In genomic region chr1:179303173-179303572, GRCh38 we compare ENCODE assay signal across 18 cellular contexts.
"Had no signal": no experiment of that assay in that cellular context is flagged by ENCODE, and none has a peak within 500 bp of the region (broad histone marks: within the 10 kb centered on the region; RNA-seq: fewer than 3 reads in every experiment).

No MANE protein-coding gene starts in this region.

- DNase-seq: activated CD4-positive, alpha-beta T cell treated with anti-CD3 and anti-CD28 coated beads for 36 hours; activated CD4-positive, alpha-beta T cell treated with anti-CD3 and anti-CD28 coated beads, Interleukin-2, amount 50 U/mL, for 48 hours; activated gamma-delta T cell; dermis blood vessel endothelial cell; effector memory CD4-positive, alpha-beta T cell; heart right ventricle; left ventricle myocardium inferior; mammary epithelial cell; midbrain; nephron progenitor cell; nucleus accumbens; posterior cingulate gyrus; stimulated activated naive CD8-positive, alpha-beta T cell treated with anti-CD3 and anti-CD28 coated beads, Interleukin-15, Interleukin-2, amounts not matched to agents 100 U/mL and 50 U/mL, for 24 hours; substantia nigra; tibial artery had no signal

- H3K4me3 Mint-ChIP-seq: activated CD4-positive, alpha-beta T cell treated with anti-CD3 and anti-CD28 coated beads for 36 hours; activated naive CD4-positive, alpha-beta T cell treated with anti-CD3 and anti-CD28 coated beads, Interleukin-2, amount 50 U/mL, for 24 hours; nephron progenitor cell; WTC11 had no signal

- H3K4me1 ChIP-seq: left ventricle myocardium inferior, tibial artery had no signal

- H3K27ac ChIP-seq: esophagus muscularis mucosa, heart right ventricle, left ventricle myocardium inferior, tibial artery had no signal

- H3K4me3 ChIP-seq: esophagus muscularis mucosa, heart right ventricle, left ventricle myocardium inferior, tibial artery had no signal

- H3K9me3 ChIP-seq: esophagus muscularis mucosa, heart right ventricle, left ventricle myocardium inferior, tibial artery had no signal

- H3K27me3 Mint-ChIP-seq: activated CD4-positive, alpha-beta T cell treated with anti-CD3 and anti-CD28 coated beads for 36 hours; activated naive CD4-positive, alpha-beta T cell treated with anti-CD3 and anti-CD28 coated beads, Interleukin-2, amount 50 U/mL, for 24 hours had no signal

- H3K9me3 Mint-ChIP-seq: activated naive CD4-positive, alpha-beta T cell treated with anti-CD3 and anti-CD28 coated beads, Interleukin-2, amount 50 U/mL, for 24 hours; nephron progenitor cell; WTC11 had no signal

- H3K4me1 Mint-ChIP-seq: WTC11 had no signal

- ATAC-seq: activated CD4-positive, alpha-beta T cell treated with anti-CD3 and anti-CD28 coated beads for 36 hours; heart right ventricle; stimulated activated naive CD8-positive, alpha-beta T cell treated with anti-CD3 and anti-CD28 coated beads, Interleukin-15, Interleukin-2, amounts not matched to agents 100 U/mL and 50 U/mL, for 24 hours; WTC11 had no signal

- H3K36me3 Mint-ChIP-seq: WTC11 had no signal

- H3K27ac Mint-ChIP-seq: activated CD4-positive, alpha-beta T cell treated with anti-CD3 and anti-CD28 coated beads for 36 hours; nephron progenitor cell; WTC11 had no signal

- H3K27me3 ChIP-seq: esophagus muscularis mucosa, heart right ventricle, tibial artery had no signal
